Comparison of ENCODE assay signal across 9 cellular contexts in genomic region chr11:30333405-30333804, GRCh38. TPM values are rescaled to one million over a fixed set of nuclear protein-coding genes. Genes with fewer than 3 reads are reported as not detected.
DNase-seq lines count a peak whose midpoint lies in the region; ATAC-seq and TF ChIP-seq lines count a peak whose summit lies in the region.
"Had no signal": no experiment of that assay in that cellular context is flagged by ENCODE, and none has a peak within 500 bp of the region (broad histone marks: within the 10 kb centered on the region; RNA-seq: fewer than 3 reads in every experiment).

No MANE protein-coding gene starts in this region.

- no peak overlapping the region for H2AFZ ChIP-seq in HCT116 (ENCODE audit: low read depth, low read length, poor library complexity, severe bottlenecking)

- peak; percentile 76; the same call in 1 of the 2 replicates for ATAC-seq in HCT116

- no peak for DNase-seq in HCT116 (ENCODE audit: low read depth, low spot score)
- no peak for DNase-seq in Peyer's patch
- no peak for DNase-seq in right atrium auricular region (ENCODE audit: low spot score)
- no peak for DNase-seq in activated naive CD4-positive, alpha-beta T cell treated with anti-CD3 and anti-CD28 coated beads for 36 hours
- no peak for DNase-seq in NCI-H1930 (lab: John Stamatoyannopoulos, UW)
- no peak for DNase-seq in globus pallidus (ENCODE audit: low spot score)
- DNase-seq in RKO (ENCODE audit: low spot score) = no peak
- DNase-seq: T-cell had no signal

- H3K4me3 ChIP-seq in HCT116 (replicated peaks in 1 of 2; ENCODE audit: low read depth in 1 of 2, low read length in 2 of 2) = no peak overlapping the region
- H3K4me3 ChIP-seq in Peyer's patch = no peak overlapping the region
- no peak overlapping the region for H3K4me3 ChIP-seq in right atrium auricular region

- intact Hi-C loops in HCT116 (cut with micrococcal nuclease) = no loop called here
- intact Hi-C loops in activated naive CD4-positive, alpha-beta T cell treated with anti-CD3 and anti-CD28 coated beads for 36 hours (cut with micrococcal nuclease) = loop anchor here (5.0 to 10.0 kb wide), 2 partner anchors 129 to 901 kb away; no protein-coding TSS in a partner anchor

- H3K27ac Mint-ChIP-seq in activated naive CD4-positive, alpha-beta T cell treated with anti-CD3 and anti-CD28 coated beads for 36 hours = no peak overlapping the region
- H3K27ac Mint-ChIP-seq: T-cell had no signal

- H3K36me3 Mint-ChIP-seq in activated naive CD4-positive, alpha-beta T cell treated with anti-CD3 and anti-CD28 coated beads for 36 hours (ENCODE audit: low read depth) = peaks cover 37% of the 10 kb centered on the region

- POLR2A ChIA-PET in HCT116 (lab: Charles Lee) = no interaction called here

- H3K9me3 Mint-ChIP-seq in activated naive CD4-positive, alpha-beta T cell treated with anti-CD3 and anti-CD28 coated beads for 36 hours = no peaks in the 10 kb centered on the region
- H3K9me3 Mint-ChIP-seq: T-cell had no signal

- H3K4me1 ChIP-seq in HCT116 (ENCODE audit: control insufficient read depth in 1 of 2, insufficient read depth in 2 of 2, low read length in 2 of 2) = no peaks in the 10 kb centered on the region
- H3K4me1 ChIP-seq in Peyer's patch = no peaks in the 10 kb centered on the region
- peaks cover 0 to 9% of the 10 kb centered on the region in 2 donors for H3K4me1 ChIP-seq in right atrium auricular region

- H3K27me3 ChIP-seq in HCT116 (ENCODE audit: insufficient read depth, low read length) (no peaks in the 10 kb centered on the region), Peyer's patch (no peaks in the 10 kb centered on the region), right atrium auricular region (no peaks in the 10 kb centered on the region)

- no peak overlapping the region for H3K9ac ChIP-seq in HCT116 (ENCODE audit: low read length)

- peaks cover 17% of the 10 kb centered on the region for H3K4me1 Mint-ChIP-seq in activated naive CD4-positive, alpha-beta T cell treated with anti-CD3 and anti-CD28 coated beads for 36 hours (ENCODE audit: low read depth)

- TF ChIP-seq CTCF in GM12872 (IDR thresholded peaks at IDR 0.05; ENCODE audit: insufficient read depth, low read depth, low read length) (peak; percentile 53), HCT116 (IDR thresholded peaks at IDR 0.05 in 2 of 3, conservative IDR thresholded peaks at IDR 0.05 in 1 of 3; ENCODE audit: borderline replicate concordance in 1 of 3, insufficient read depth in 1 of 3, low read depth in 2 of 3, low read length in 2 of 3) (peak; percentile 10 to 68 (median 62); a peak in 4 of 6 replicates), Peyer's patch (IDR thresholded peaks at IDR 0.05) (peak in 4 of 6 experiments; percentile 20 to 42 (median 29)), right atrium auricular region (IDR thresholded peaks at IDR 0.05) (peak; percentile 33 to 57)

- no peaks in the 10 kb centered on the region for H3K9me2 ChIP-seq in HCT116 (ENCODE audit: insufficient read depth)

- no peaks in the 10 kb centered on the region for H3K9me3 ChIP-seq in HCT116 (ENCODE audit: control insufficient read depth in 1 of 2, insufficient read depth in 1 of 2, low read depth in 1 of 2, low read length in 2 of 2)
- no peaks in the 10 kb centered on the region for H3K9me3 ChIP-seq in Peyer's patch
- no peaks in the 10 kb centered on the region for H3K9me3 ChIP-seq in right atrium auricular region

- TF ChIP-seq POLR2A in HCT116 (IDR thresholded peaks at IDR 0.05; ENCODE audit: borderline replicate concordance, extremely low read depth, insufficient read depth, insufficient read length) = no peak
- no peak for TF ChIP-seq POLR2A in Peyer's patch (IDR thresholded peaks at IDR 0.05)

- 0 out of 2 replicates have a peak, but pooled peaks cover 13% of the 10 kb centered on the region for H4K20me1 ChIP-seq in HCT116 (ENCODE audit: insufficient read depth)

- H3K4me3 Mint-ChIP-seq in activated naive CD4-positive, alpha-beta T cell treated with anti-CD3 and anti-CD28 coated beads for 36 hours = no peak overlapping the region
- H3K4me3 Mint-ChIP-seq: T-cell had no signal

- H3K27ac ChIP-seq in HCT116 (ENCODE audit: low read depth, low read length) (no peak overlapping the region), Peyer's patch (no peak overlapping the region), right atrium auricular region (no peak overlapping the region)

- RAD21 ChIA-PET in HCT116 (lab: Charles Lee; ENCODE audit: low non-redundant PET in 1 of 2, low total read pairs in 2 of 2, uncharacterized antibody in 2 of 2, unreplicated experiment in 2 of 2) = no interaction called here

- peaks cover 34 to 39% of the 10 kb centered on the region in 2 experiments; a peak in 3 of 4 replicates for H3K36me3 ChIP-seq in HCT116 (ENCODE audit: control insufficient read depth in 1 of 2, insufficient read depth in 2 of 2, low read length in 2 of 2)
- peaks cover 0 to 62% (median 0%) of the 10 kb centered on the region in 3 donors for H3K36me3 ChIP-seq in Peyer's patch
- peaks cover 65% of the 10 kb centered on the region for H3K36me3 ChIP-seq in right atrium auricular region

- TF ChIP-seq RAD21 in HCT116 (IDR thresholded peaks at IDR 0.05; ENCODE audit: low read depth) = peak; percentile 42

- CTCF ChIA-PET in HCT116 (lab: Charles Lee) = interaction anchor here (1.0 kb wide), 1 partner anchor 11 kb away, joined by 3 read pairs; the partner anchor contains the start of gene ARL14EP
- CTCF ChIA-PET in activated naive CD4-positive, alpha-beta T cell treated with anti-CD3 and anti-CD28 coated beads for 36 hours (lab: Charles Lee) = interaction anchor here (0.7 to 2.0 kb wide), 4 partner anchors 10 to 205 kb away, joined by 3 to 9 read pairs (median 4); partner anchors contain the start of gene ARL14EP

- no peaks in the 10 kb centered on the region for H3K27me3 Mint-ChIP-seq in activated naive CD4-positive, alpha-beta T cell treated with anti-CD3 and anti-CD28 coated beads for 36 hours (ENCODE audit: low read depth)
- H3K27me3 Mint-ChIP-seq: T-cell had no signal

- no TSS peak for BruUV-seq in HCT116 (replicated peaks; lab: Mats Ljungman, UMichigan)

- peaks cover 43% of the 10 kb centered on the region for H3K79me2 ChIP-seq in HCT116 (ENCODE audit: insufficient read depth, low read length)

- no peak overlapping the region for H3K4me2 ChIP-seq in HCT116 (ENCODE audit: low read length)

TF ChIP-seq in HCT116, 20 proteins besides CTCF, POLR2A, EP300 and RAD21:
- no peak for TF ChIP-seq ZBTB33 (IDR thresholded peaks at IDR 0.05; ENCODE audit: extremely low read depth, insufficient replicate concordance, low read length)
- TF ChIP-seq JUND (IDR thresholded peaks at IDR 0.05) = no peak
- no peak for TF ChIP-seq ATF3 (IDR thresholded peaks at IDR 0.05)
- no peak for TF ChIP-seq MAX (IDR thresholded peaks at IDR 0.05)
- TF ChIP-seq TCF7L2 (IDR thresholded peaks at IDR 0.05; ENCODE audit: borderline replicate concordance, extremely low read depth, insufficient read depth, insufficient read length) = no peak
- no peak for TF ChIP-seq SIN3A (IDR thresholded peaks at IDR 0.05; ENCODE audit: low read depth)
- no peak for TF ChIP-seq EZH2phosphoT487 (IDR thresholded peaks at IDR 0.05; ENCODE audit: borderline replicate concordance)
- no peak for TF ChIP-seq ZNF274 (IDR thresholded peaks at IDR 0.05; ENCODE audit: low read depth, low read length)
- TF ChIP-seq EZH2 (IDR thresholded peaks at IDR 0.05) = no peak
- TF ChIP-seq YY1 (IDR thresholded peaks at IDR 0.05; ENCODE audit: extremely low read depth, insufficient replicate concordance, low read depth, low read length) = no peak
- TF ChIP-seq CEBPB (IDR thresholded peaks at IDR 0.05; ENCODE audit: low read depth) = no peak
- TF ChIP-seq CBX3 (IDR thresholded peaks at IDR 0.05; ENCODE audit: low read depth) = no peak
- TF ChIP-seq EGR1 (IDR thresholded peaks at IDR 0.05; ENCODE audit: low read depth) = no peak
- TF ChIP-seq ZFX (IDR thresholded peaks at IDR 0.05) = no peak
- no peak for TF ChIP-seq FOSL1 (IDR thresholded peaks at IDR 0.05; ENCODE audit: low read depth)

RNA-seq across cellular contexts. Expression of gene ARL14EP, which starts 10.5 kb away (rescaled TPM):
- 25.3 TPM for total RNA-seq in HCT116 (2021; ENCODE audit: unreplicated experiment)
- 11.4 and 12.9 TPM in 2 replicates for polyA plus RNA-seq in HCT116 (2012)
- 10 to 100 TPM in 3 of 4 donors, 1 to 10 TPM in 1; 6.3 to 21.5 (median 15.1) TPM for total RNA-seq in Peyer's patch
- 10 to 100 TPM; 20.6 to 29.3 TPM for total RNA-seq in right atrium auricular region
- total RNA-seq in activated naive CD4-positive, alpha-beta T cell treated with anti-CD3 and anti-CD28 coated beads for 36 hours = 10 to 100 TPM; 17.9 to 22.1 TPM
